Comparison of ENCODE assay signal across 29 cellular contexts in the genomic region with DNA sequence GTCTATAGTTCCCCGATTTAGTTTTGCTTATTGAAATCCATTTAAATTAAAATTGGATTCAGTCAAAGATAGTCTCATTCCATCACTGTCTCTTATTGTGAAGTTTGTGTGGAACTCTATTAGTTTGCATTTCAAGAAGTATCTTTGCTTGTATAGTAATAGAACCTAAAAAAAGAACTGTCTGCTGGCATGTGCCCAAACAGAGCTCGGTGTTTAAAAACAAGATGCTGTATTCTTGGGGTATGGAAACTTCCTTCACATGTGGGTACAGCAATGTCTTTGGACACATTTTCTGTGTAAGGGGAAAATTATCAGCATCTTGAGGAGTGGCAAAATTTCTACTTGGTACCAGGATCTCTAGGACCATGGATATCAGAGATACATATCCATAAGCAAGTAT.
"Had no signal": no experiment of that assay in that cellular context is flagged by ENCODE, and none has a peak within 500 bp of the region (broad histone marks: within the 10 kb centered on the region; RNA-seq: fewer than 3 reads in every experiment).

No MANE protein-coding gene starts in this region.

- ATAC-seq: activated CD8-positive, alpha-beta memory T cell treated with anti-CD3 and anti-CD28 coated beads, Interleukin-2, amount 10 ng/mL, durations not matched to agents 7 days and 5 days; activated T-cell treated with anti-CD3 and anti-CD28 coated beads, Interleukin-2, amount 50 U/mL, for 72 hours; activated T-helper 17 cell treated with anti-CD3 and anti-CD28 coated beads, Interleukin-2, amount 50 U/mL, for 72 hours; PC-3 had no signal

- DNase-seq: activated CD4-positive, alpha-beta memory T cell treated with anti-CD3 and anti-CD28 coated beads, Interleukin-2, amount 10 ng/mL, durations not matched to agents 7 days and 5 days; activated CD4-positive, alpha-beta T cell treated with anti-CD3 and anti-CD28 coated beads for 1 hour; activated CD4-positive, alpha-beta T cell treated with anti-CD3 and anti-CD28 coated beads for 48 hours; activated CD4-positive, CD25-positive, alpha-beta regulatory T cell; activated CD8-positive, alpha-beta memory T cell treated with anti-CD3 and anti-CD28 coated beads for 24 hours; activated CD8-positive, alpha-beta memory T cell treated with anti-CD3 and anti-CD28 coated beads, Interleukin-2, amount 10 ng/mL, durations not matched to agents 7 days and 5 days; activated CD8-positive, alpha-beta memory T cell treated with anti-CD3 and anti-CD28 coated beads, Interleukin-2, amount 50 U/mL, for 48 hours; activated effector memory CD4-positive, alpha-beta T cell treated with anti-CD3 and anti-CD28 coated beads, Interleukin-2, amount 50 U/mL, for 16 hours; activated naive CD4-positive, alpha-beta T cell; activated naive CD4-positive, alpha-beta T cell treated with anti-CD3 and anti-CD28 coated beads, Interleukin-2, amount 50 U/mL, for 16 hours; activated naive CD8-positive, alpha-beta T cell treated with anti-CD3 and anti-CD28 coated beads, Interleukin-2, amount 10 ng/mL, durations not matched to agents 7 days and 5 days; activated T-cell treated with anti-CD3 and anti-CD28 coated beads, Interleukin-2, amount 50 U/mL, for 72 hours; MM.1S; MV-4-11; NCI-H1092; NCI-H1436 treated with DMSO at 0.1 percent for 48 hours; NCI-H1694 treated with DMSO at 0.1 percent for 48 hours; NCI-H2029; NCI-H2171; NCI-H510A; NCI-H526; NCI-H748 treated with DMSO at 0.1 percent for 48 hours; NK-92 treated with Interleukin-12 subunit alpha and Interleukin-12 subunit beta, amount 100 ng/mL, for 24 hours; PC-3; Peyer's patch; RPMI8226; T1000; WERI-Rb-1 had no signal
